ENCODE assay signal across 19 cellular contexts in the genomic region with DNA sequence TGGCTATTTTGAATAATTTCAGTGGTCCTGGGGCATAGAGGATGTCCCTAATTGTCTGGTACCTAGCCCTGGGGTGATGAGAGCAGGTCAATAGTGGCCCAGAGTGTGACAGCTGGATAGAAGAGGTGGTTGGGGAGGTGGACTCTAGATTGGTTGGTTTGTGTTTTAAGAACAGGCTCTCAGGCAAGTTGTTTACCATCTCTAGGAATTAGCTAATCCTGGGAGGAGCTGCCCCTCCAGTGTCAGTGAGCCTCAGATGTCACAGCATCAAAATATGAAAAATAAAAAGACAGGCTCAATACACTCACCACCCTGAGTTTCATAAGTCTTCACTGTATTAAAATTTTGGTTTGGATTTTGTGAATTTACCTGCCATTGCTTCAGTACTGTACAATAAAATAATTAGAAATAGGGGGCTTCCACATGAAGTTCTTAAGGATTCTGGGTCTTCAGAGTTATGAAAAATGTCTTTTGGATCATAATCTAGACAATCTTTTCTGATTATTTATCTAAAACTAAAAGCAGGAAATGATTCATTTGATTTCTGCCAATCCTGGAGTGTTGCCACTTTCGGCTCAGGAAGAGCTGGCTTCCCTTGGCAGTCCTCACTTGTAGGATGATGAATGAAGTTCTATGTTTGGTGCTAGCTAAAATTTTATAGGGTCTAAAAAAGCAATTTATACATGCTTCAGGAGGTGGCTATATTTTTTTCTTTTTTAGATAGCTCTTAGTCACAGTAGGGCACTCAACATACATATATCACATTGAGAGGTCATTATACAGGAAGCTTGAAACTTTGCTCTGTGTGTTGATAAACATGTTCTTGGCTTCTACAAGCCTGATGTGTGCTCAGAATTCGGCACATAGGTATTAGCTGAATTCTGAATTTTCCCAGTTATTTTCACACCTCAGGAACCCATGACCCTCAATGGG.
DNase-seq lines count a peak whose midpoint lies in the region; ATAC-seq and TF ChIP-seq lines count a peak whose summit lies in the region.
"Had no signal": no experiment of that assay in that cellular context is flagged by ENCODE, and none has a peak within 500 bp of the region (broad histone marks: within the 10 kb centered on the region; RNA-seq: fewer than 3 reads in every experiment).

No MANE protein-coding gene starts in this region.

- H3K9me3 Mint-ChIP-seq in type B pancreatic cell = peaks cover 6% of the 10 kb centered on the region
- H3K9me3 Mint-ChIP-seq: T-helper 2 cell treated with Interferon-gamma antibody and Interleukin-4, amounts not matched to agents 5 μg/mL and 100 μg/mL, for 36 hours had no signal

- no peak overlapping the region for H3K4me3 ChIP-seq in fibroblast of mammary gland (ENCODE audit: control insufficient read depth, low read depth, low read length)
- H3K4me3 ChIP-seq: coronary artery, skin epidermis had no signal

- TF ChIP-seq CTCF in fibroblast of mammary gland (conservative IDR thresholded peaks at IDR 0.05; ENCODE audit: control insufficient read depth, insufficient read depth, low read depth, low read length) (no peak), type B pancreatic cell (conservative IDR thresholded peaks at IDR 0.05) (no peak)

- peak; percentile 0 for DNase-seq in ELR (ENCODE audit: low read depth)
- DNase-seq in NCI-H446 treated with DMSO at 0.1 percent for 48 hours (lab: John Stamatoyannopoulos, UW) = peak; percentile 40
- DNase-seq in fibroblast of mammary gland (ENCODE audit: low read depth) = peak; percentile 18
- DNase-seq in sciatic nerve (ENCODE audit: low spot score) = no peak
- no peak for DNase-seq in stimulated activated CD8-positive, alpha-beta memory T cell treated with anti-CD3 and anti-CD28 coated beads, Interleukin-4, amount 100 ng/mL, for 48 hours
- DNase-seq in T-helper 1 cell = no peak
- DNase-seq in type B pancreatic cell (ENCODE audit: extremely low spot score, unreplicated experiment) = no peak
- DNase-seq: activated CD4-positive, alpha-beta T cell treated with anti-CD3 and anti-CD28 coated beads for 4 hours; activated naive CD8-positive, alpha-beta T cell treated with anti-CD3 and anti-CD28 coated beads, Interleukin-2, amount 10 ng/mL, durations not matched to agents 7 days and 5 days; activated T-cell treated with anti-CD3 and anti-CD28 coated beads, Interleukin-2, amount 50 U/mL, for 48 hours; BE2C; H9; Karpas-422; NCI-H1694 had no signal

- ATAC-seq in sciatic nerve (peak; percentile 13), GM21515 (IDR thresholded peaks at IDR 0.05; ENCODE audit: unreplicated experiment) (no peak)

- intact Hi-C loops in sciatic nerve (cut with DNase I) = no loop called here

- no peaks in the 10 kb centered on the region for H3K36me3 Mint-ChIP-seq in type B pancreatic cell
- H3K36me3 Mint-ChIP-seq: activated naive CD8-positive, alpha-beta T cell treated with anti-CD3 and anti-CD28 coated beads, Interleukin-2, amount 10 ng/mL, durations not matched to agents 7 days and 5 days; memory B cell had no signal

- H3K27ac Mint-ChIP-seq in type B pancreatic cell = no peak overlapping the region
- H3K27ac Mint-ChIP-seq: activated naive CD8-positive, alpha-beta T cell treated with anti-CD3 and anti-CD28 coated beads, Interleukin-2, amount 10 ng/mL, durations not matched to agents 7 days and 5 days; memory B cell; T-helper 2 cell treated with Interferon-gamma antibody and Interleukin-4, amounts not matched to agents 5 μg/mL and 100 μg/mL, for 36 hours had no signal

- no peaks in the 10 kb centered on the region for H3K4me1 Mint-ChIP-seq in type B pancreatic cell (ENCODE audit: unreplicated experiment)
- H3K4me1 Mint-ChIP-seq: activated naive CD8-positive, alpha-beta T cell treated with anti-CD3 and anti-CD28 coated beads, Interleukin-2, amount 10 ng/mL, durations not matched to agents 7 days and 5 days; memory B cell had no signal

- no peak overlapping the region for H3K4me3 Mint-ChIP-seq in type B pancreatic cell
- H3K4me3 Mint-ChIP-seq: activated naive CD8-positive, alpha-beta T cell treated with anti-CD3 and anti-CD28 coated beads, Interleukin-2, amount 10 ng/mL, durations not matched to agents 7 days and 5 days; H9; memory B cell; T-helper 2 cell treated with Interferon-gamma antibody and Interleukin-4, amounts not matched to agents 5 μg/mL and 100 μg/mL, for 36 hours had no signal

- peaks cover 3% of the 10 kb centered on the region for H3K27me3 Mint-ChIP-seq in type B pancreatic cell

Comparison
In these comparisons a context has a peak if more than half of its experiments do, and no peak if none do; other contexts are left out.
1. DNase-seq: peak in ELR (single experiment), NCI-H446 treated with DMSO at 0.1 percent for 48 hours (single experiment) and fibroblast of mammary gland (single experiment); none in sciatic nerve (single experiment), stimulated activated CD8-positive, alpha-beta memory T cell treated with anti-CD3 and anti-CD28 coated beads, Interleukin-4, amount 100 ng/mL, for 48 hours (single experiment), T-helper 1 cell (0 of 5) and type B pancreatic cell (single experiment).